Comparison of ENCODE assay signal across 1 cellular context in the genomic region with DNA sequence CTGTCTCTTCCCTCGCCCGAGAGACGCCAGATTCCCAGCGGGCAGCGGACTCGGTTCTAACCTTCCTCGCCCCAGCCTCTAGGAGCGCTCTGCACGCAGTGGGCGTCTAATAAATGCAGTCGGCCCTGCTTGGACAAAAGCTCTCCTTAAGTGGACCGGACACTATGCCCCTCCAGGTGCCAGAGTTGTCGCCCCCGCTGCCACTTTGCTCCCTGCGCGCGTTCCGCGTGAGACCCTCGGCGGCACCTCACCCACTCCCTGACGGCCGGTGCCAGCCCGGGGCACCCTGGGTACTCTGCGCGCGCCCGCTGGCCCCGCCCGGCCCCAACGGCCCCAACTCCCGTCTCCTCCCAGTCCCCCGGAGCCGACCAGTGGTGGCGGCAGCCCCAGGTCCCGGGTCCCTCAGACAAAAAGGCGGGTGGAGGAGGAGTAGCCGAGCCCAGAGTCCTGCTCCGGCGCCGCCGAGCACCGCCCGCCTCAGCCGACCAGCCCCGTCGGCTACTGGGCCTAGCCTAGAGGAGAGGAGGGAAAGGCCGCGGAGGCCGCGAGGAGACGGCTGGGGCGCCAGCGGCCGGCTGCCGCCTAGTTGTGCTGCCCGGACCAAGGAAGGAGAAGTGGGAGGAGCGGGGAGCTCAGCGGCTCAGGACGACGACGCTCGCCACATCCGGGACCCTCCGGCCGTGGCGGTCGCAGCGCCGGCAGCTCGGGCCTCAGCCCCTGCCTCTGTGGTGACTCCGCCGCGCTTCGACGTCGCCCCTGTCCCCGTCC.
TF ChIP-seq lines count a peak whose summit lies in the region.

No MANE protein-coding gene starts in this region.

TF ChIP-seq in HCT116, 20 proteins besides CTCF, POLR2A, EP300 and RAD21 (continued from another document):
- TF ChIP-seq, protein P1, sequence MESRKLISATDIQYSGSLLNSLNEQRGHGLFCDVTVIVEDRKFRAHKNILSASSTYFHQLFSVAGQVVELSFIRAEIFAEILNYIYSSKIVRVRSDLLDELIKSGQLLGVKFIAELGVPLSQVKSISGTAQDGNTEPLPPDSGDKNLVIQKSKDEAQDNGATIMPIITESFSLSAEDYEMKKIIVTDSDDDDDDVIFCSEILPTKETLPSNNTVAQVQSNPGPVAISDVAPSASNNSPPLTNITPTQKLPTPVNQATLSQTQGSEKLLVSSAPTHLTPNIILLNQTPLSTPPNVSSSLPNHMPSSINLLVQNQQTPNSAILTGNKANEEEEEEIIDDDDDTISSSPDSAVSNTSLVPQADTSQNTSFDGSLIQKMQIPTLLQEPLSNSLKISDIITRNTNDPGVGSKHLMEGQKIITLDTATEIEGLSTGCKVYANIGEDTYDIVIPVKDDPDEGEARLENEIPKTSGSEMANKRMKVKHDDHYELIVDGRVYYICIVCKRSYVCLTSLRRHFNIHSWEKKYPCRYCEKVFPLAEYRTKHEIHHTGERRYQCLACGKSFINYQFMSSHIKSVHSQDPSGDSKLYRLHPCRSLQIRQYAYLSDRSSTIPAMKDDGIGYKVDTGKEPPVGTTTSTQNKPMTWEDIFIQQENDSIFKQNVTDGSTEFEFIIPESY (IDR thresholded peaks at IDR 0.05; ENCODE audit: extremely low read depth, insufficient replicate concordance, low read length) = no peak
- 0 out of 2 replicates have a peak, but pooled peaks have one; percentile 11 for TF ChIP-seq JUND (IDR thresholded peaks at IDR 0.05)
- TF ChIP-seq ZFX (IDR thresholded peaks at IDR 0.05) = peak; percentile 93
- peak; percentile 91 for TF ChIP-seq POLR2AphosphoS5 (IDR thresholded peaks at IDR 0.05; ENCODE audit: low read depth, low read length)
